In the genomic region with DNA sequence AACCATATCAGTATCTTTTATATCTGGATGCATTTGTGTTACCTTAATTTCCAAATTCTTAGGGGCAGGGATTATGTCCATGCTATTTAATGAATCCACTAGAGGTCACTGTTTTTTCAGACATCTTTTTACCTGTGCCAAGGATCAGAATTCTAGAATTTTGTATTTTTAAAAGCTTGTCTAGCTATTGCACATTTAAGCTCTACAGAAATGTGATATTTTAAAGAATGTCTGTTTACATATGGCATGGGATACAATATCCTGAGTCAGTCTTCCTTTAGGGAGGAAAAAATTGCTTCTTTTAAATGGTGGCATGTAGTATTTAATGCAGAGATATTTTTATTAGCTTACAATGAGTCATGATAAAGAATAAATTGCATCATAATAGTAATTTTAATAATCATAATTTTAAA, we compare ENCODE assay signal across 2 cellular contexts.
TF ChIP-seq lines count a peak whose summit lies in the region.

No MANE protein-coding gene starts in this region.

TF ChIP-seq in K562, 482 proteins besides CTCF, POLR2A, EP300 and RAD21 (continued from another document):
- TF ChIP-seq, protein P1, sequence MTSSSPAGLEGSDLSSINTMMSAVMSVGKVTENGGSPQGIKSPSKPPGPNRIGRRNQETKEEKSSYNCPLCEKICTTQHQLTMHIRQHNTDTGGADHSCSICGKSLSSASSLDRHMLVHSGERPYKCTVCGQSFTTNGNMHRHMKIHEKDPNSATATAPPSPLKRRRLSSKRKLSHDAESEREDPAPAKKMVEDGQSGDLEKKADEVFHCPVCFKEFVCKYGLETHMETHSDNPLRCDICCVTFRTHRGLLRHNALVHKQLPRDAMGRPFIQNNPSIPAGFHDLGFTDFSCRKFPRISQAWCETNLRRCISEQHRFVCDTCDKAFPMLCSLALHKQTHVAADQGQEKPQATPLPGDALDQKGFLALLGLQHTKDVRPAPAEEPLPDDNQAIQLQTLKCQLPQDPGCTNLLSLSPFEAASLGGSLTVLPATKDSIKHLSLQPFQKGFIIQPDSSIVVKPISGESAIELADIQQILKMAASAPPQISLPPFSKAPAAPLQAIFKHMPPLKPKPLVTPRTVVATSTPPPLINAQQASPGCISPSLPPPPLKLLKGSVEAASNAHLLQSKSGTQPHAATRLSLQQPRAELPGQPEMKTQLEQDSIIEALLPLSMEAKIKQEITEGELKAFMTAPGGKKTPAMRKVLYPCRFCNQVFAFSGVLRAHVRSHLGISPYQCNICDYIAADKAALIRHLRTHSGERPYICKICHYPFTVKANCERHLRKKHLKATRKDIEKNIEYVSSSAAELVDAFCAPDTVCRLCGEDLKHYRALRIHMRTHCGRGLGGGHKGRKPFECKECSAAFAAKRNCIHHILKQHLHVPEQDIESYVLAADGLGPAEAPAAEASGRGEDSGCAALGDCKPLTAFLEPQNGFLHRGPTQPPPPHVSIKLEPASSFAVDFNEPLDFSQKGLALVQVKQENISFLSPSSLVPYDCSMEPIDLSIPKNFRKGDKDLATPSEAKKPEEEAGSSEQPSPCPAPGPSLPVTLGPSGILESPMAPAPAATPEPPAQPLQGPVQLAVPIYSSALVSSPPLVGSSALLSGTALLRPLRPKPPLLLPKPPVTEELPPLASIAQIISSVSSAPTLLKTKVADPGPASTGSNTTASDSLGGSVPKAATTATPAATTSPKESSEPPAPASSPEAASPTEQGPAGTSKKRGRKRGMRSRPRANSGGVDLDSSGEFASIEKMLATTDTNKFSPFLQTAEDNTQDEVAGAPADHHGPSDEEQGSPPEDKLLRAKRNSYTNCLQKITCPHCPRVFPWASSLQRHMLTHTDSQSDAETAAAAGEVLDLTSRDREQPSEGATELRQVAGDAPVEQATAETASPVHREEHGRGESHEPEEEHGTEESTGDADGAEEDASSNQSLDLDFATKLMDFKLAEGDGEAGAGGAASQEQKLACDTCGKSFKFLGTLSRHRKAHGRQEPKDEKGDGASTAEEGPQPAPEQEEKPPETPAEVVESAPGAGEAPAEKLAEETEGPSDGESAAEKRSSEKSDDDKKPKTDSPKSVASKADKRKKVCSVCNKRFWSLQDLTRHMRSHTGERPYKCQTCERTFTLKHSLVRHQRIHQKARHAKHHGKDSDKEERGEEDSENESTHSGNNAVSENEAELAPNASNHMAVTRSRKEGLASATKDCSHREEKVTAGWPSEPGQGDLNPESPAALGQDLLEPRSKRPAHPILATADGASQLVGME (CRISPR knock-in tag; IDR thresholded peaks at IDR 0.05): no peak
- TF ChIP-seq, protein P2, sequence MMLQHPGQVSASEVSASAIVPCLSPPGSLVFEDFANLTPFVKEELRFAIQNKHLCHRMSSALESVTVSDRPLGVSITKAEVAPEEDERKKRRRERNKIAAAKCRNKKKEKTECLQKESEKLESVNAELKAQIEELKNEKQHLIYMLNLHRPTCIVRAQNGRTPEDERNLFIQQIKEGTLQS (IDR thresholded peaks at IDR 0.05): peak; percentile 70
- TF ChIP-seq, protein P2 (CRISPR knock-in tag; conservative IDR thresholded peaks at IDR 0.05): no peak
- TF ChIP-seq CEBPG (CRISPR knock-in tag; IDR thresholded peaks at IDR 0.05): no peak
- peak in 1 of 2 experiments; percentile 44; a peak in 1 of 4 replicates for TF ChIP-seq CEBPG (tag; conservative IDR thresholded peaks at IDR 0.05 in 1 of 2, IDR thresholded peaks at IDR 0.05 in 1 of 2)
- TF ChIP-seq CEBPB (tag; IDR thresholded peaks at IDR 0.05): peak; percentile 7; the same call in 1 of the 2 replicates
- TF ChIP-seq, protein P3, sequence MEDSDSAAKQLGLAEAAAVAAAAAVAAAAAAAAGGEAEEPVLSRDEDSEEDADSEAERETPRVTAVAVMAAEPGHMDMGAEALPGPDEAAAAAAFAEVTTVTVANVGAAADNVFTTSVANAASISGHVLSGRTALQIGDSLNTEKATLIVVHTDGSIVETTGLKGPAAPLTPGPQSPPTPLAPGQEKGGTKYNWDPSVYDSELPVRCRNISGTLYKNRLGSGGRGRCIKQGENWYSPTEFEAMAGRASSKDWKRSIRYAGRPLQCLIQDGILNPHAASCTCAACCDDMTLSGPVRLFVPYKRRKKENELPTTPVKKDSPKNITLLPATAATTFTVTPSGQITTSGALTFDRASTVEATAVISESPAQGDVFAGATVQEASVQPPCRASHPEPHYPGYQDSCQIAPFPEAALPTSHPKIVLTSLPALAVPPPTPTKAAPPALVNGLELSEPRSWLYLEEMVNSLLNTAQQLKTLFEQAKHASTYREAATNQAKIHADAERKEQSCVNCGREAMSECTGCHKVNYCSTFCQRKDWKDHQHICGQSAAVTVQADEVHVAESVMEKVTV (CRISPR knock-in tag; IDR thresholded peaks at IDR 0.05): peak; percentile 74

TF ChIP-seq in liver, 16 proteins besides CTCF, POLR2A, EP300 and RAD21 (continued from another document):
- TF ChIP-seq, protein P2 (IDR thresholded peaks at IDR 0.05): no peak
- no peak for TF ChIP-seq RXRA (IDR thresholded peaks at IDR 0.05)
- TF ChIP-seq GABPA (IDR thresholded peaks at IDR 0.05 in 1 of 2, conservative IDR thresholded peaks at IDR 0.05 in 1 of 2): no peak
- TF ChIP-seq HNF4A (conservative IDR thresholded peaks at IDR 0.05): no peak
- TF ChIP-seq, protein P4, sequence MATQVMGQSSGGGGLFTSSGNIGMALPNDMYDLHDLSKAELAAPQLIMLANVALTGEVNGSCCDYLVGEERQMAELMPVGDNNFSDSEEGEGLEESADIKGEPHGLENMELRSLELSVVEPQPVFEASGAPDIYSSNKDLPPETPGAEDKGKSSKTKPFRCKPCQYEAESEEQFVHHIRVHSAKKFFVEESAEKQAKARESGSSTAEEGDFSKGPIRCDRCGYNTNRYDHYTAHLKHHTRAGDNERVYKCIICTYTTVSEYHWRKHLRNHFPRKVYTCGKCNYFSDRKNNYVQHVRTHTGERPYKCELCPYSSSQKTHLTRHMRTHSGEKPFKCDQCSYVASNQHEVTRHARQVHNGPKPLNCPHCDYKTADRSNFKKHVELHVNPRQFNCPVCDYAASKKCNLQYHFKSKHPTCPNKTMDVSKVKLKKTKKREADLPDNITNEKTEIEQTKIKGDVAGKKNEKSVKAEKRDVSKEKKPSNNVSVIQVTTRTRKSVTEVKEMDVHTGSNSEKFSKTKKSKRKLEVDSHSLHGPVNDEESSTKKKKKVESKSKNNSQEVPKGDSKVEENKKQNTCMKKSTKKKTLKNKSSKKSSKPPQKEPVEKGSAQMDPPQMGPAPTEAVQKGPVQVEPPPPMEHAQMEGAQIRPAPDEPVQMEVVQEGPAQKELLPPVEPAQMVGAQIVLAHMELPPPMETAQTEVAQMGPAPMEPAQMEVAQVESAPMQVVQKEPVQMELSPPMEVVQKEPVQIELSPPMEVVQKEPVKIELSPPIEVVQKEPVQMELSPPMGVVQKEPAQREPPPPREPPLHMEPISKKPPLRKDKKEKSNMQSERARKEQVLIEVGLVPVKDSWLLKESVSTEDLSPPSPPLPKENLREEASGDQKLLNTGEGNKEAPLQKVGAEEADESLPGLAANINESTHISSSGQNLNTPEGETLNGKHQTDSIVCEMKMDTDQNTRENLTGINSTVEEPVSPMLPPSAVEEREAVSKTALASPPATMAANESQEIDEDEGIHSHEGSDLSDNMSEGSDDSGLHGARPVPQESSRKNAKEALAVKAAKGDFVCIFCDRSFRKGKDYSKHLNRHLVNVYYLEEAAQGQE (IDR thresholded peaks at IDR 0.05): no peak
- TF ChIP-seq FOXA2 (IDR thresholded peaks at IDR 0.05): no peak
- no peak for TF ChIP-seq HNF4G (IDR thresholded peaks at IDR 0.05)
- TF ChIP-seq SP1 (IDR thresholded peaks at IDR 0.05): no peak
- no peak for TF ChIP-seq NR2F2 (IDR thresholded peaks at IDR 0.05)
- TF ChIP-seq EGR1 (IDR thresholded peaks at IDR 0.05; ENCODE audit: low read depth in 2 of 2): no peak
